ENCODE assay signal across 26 cellular contexts in genomic region chr3:52013802-52014598, GRCh38. TPM values are rescaled to one million over a fixed set of nuclear protein-coding genes. Genes with fewer than 3 reads are reported as not detected.
DNase-seq lines count a peak whose midpoint lies in the region; ATAC-seq, FAIRE-seq and TF ChIP-seq lines count a peak whose summit lies in the region.
"Had no signal": no experiment of that assay in that cellular context is flagged by ENCODE, and none has a peak within 500 bp of the region (broad histone marks: within the 10 kb centered on the region; RNA-seq: fewer than 3 reads in every experiment).

No MANE protein-coding gene starts in this region.

- no peak for DNase-seq in stimulated activated naive CD8-positive, alpha-beta T cell treated with anti-CD3 and anti-CD28 coated beads, Interleukin-15, amount 100 ng/mL, for 72 hours
- no peak for DNase-seq in RWPE2 (ENCODE audit: low spot score)
- no peak for DNase-seq in foreskin keratinocyte
- no peak for DNase-seq in urothelium cell line (ENCODE audit: low spot score)
- DNase-seq in NCI-H82 (lab: John Stamatoyannopoulos, UW) = no peak
- DNase-seq: activated CD4-positive, alpha-beta T cell treated with anti-CD3 and anti-CD28 coated beads for 4 hours; activated gamma-delta T cell; activated T-cell treated with anti-CD3 and anti-CD28 coated beads, Interleukin-2, amount 50 U/mL, for 24 hours; DMS79 treated with DMSO at 0.1 percent for 48 hours; glutamatergic neuron; islet precursor cell; KG1; MM.1S; natural killer cell; NCI-H1417 treated with DMSO at 0.1 percent for 48 hours; NCI-H2081 treated with DMSO at 0.1 percent for 48 hours; NCI-H345; stimulated activated CD4-positive, alpha-beta T cell treated with anti-CD3 and anti-CD28 coated beads, Interleukin-2, amount 100 ng/mL, for 24 hours had no signal

- no peaks in the 10 kb centered on the region for H3K36me3 ChIP-seq in RWPE2 (ENCODE audit: low read depth)

- no peaks in the 10 kb centered on the region for H3K9me3 Mint-ChIP-seq in stimulated activated naive CD8-positive, alpha-beta T cell treated with anti-CD3 and anti-CD28 coated beads, Interleukin-15, Interleukin-2, amounts not matched to agents 100 ng/mL and 50 ng/mL, for 24 hours
- H3K9me3 Mint-ChIP-seq in stimulated activated naive CD8-positive, alpha-beta T cell treated with anti-CD3 and anti-CD28 coated beads, Interleukin-15, amount 100 ng/mL, for 72 hours = no peaks in the 10 kb centered on the region
- H3K9me3 Mint-ChIP-seq: activated T-cell treated with anti-CD3 and anti-CD28 coated beads, Interleukin-2, amount 50 U/mL, for 24 hours; natural killer cell had no signal

- no peaks in the 10 kb centered on the region for H3K27me3 Mint-ChIP-seq in stimulated activated naive CD8-positive, alpha-beta T cell treated with anti-CD3 and anti-CD28 coated beads, Interleukin-15, Interleukin-2, amounts not matched to agents 100 ng/mL and 50 ng/mL, for 24 hours
- no peaks in the 10 kb centered on the region for H3K27me3 Mint-ChIP-seq in stimulated activated naive CD8-positive, alpha-beta T cell treated with anti-CD3 and anti-CD28 coated beads, Interleukin-15, amount 100 ng/mL, for 72 hours
- H3K27me3 Mint-ChIP-seq: activated T-cell treated with anti-CD3 and anti-CD28 coated beads, Interleukin-2, amount 50 U/mL, for 24 hours had no signal

- H3K27ac Mint-ChIP-seq in stimulated activated naive CD8-positive, alpha-beta T cell treated with anti-CD3 and anti-CD28 coated beads, Interleukin-15, Interleukin-2, amounts not matched to agents 100 ng/mL and 50 ng/mL, for 24 hours = peak overlapping the region; percentile 8
- peak overlapping the region in 1 of 2 donors; percentile 23 for H3K27ac Mint-ChIP-seq in stimulated activated naive CD8-positive, alpha-beta T cell treated with anti-CD3 and anti-CD28 coated beads, Interleukin-15, amount 100 ng/mL, for 72 hours
- H3K27ac Mint-ChIP-seq: activated T-cell treated with anti-CD3 and anti-CD28 coated beads, Interleukin-2, amount 50 U/mL, for 24 hours; natural killer cell had no signal

- peak; percentile 17 for FAIRE-seq in urothelium cell line (lab: Jason Lieb, UNC)
- FAIRE-seq: H1 had no signal

- H3K27me3 ChIP-seq in RWPE2 (ENCODE audit: insufficient read depth, poor library complexity, severe bottlenecking) = no peaks in the 10 kb centered on the region
- H3K27me3 ChIP-seq in foreskin keratinocyte = no peaks in the 10 kb centered on the region

- H3K4me3 ChIP-seq in RWPE2 (ENCODE audit: severe bottlenecking) = no peak overlapping the region
- H3K4me3 ChIP-seq: skin epidermis had no signal

- no peaks in the 10 kb centered on the region for H3K36me3 Mint-ChIP-seq in stimulated activated naive CD8-positive, alpha-beta T cell treated with anti-CD3 and anti-CD28 coated beads, Interleukin-15, Interleukin-2, amounts not matched to agents 100 ng/mL and 50 ng/mL, for 24 hours (ENCODE audit: low read depth)
- H3K36me3 Mint-ChIP-seq: natural killer cell had no signal

- H3K27ac ChIP-seq in RWPE2 (ENCODE audit: poor library complexity, severe bottlenecking) = no peak overlapping the region
- H3K27ac ChIP-seq in foreskin keratinocyte = no peak overlapping the region
- H3K27ac ChIP-seq: C4-2B, epithelial cell of prostate, skin epidermis had no signal

- H3K4me3 Mint-ChIP-seq in stimulated activated naive CD8-positive, alpha-beta T cell treated with anti-CD3 and anti-CD28 coated beads, Interleukin-15, Interleukin-2, amounts not matched to agents 100 ng/mL and 50 ng/mL, for 24 hours = no peak overlapping the region
- no peak overlapping the region for H3K4me3 Mint-ChIP-seq in stimulated activated naive CD8-positive, alpha-beta T cell treated with anti-CD3 and anti-CD28 coated beads, Interleukin-15, amount 100 ng/mL, for 72 hours
- H3K4me3 Mint-ChIP-seq: activated T-cell treated with anti-CD3 and anti-CD28 coated beads, Interleukin-2, amount 50 U/mL, for 24 hours; natural killer cell had no signal

- no peaks in the 10 kb centered on the region for H3K9me3 ChIP-seq in RWPE2 (ENCODE audit: severe bottlenecking)
- H3K9me3 ChIP-seq: Caco-2 had no signal

- H3K4me1 ChIP-seq in RWPE2 (ENCODE audit: insufficient read depth, poor library complexity, severe bottlenecking) (no peaks in the 10 kb centered on the region), foreskin keratinocyte (no peaks in the 10 kb centered on the region)
- H3K4me1 ChIP-seq: Caco-2 had no signal

- ATAC-seq in stimulated activated naive CD8-positive, alpha-beta T cell treated with anti-CD3 and anti-CD28 coated beads, Interleukin-15, amount 100 ng/mL, for 72 hours = no peak
- ATAC-seq in RWPE2 (ENCODE audit: low read depth) (peak; percentile 33; the same call in 1 of the 3 replicates), foreskin keratinocyte (peak; percentile 49), HG03565 (IDR thresholded peaks at IDR 0.05; ENCODE audit: unreplicated experiment) (no peak), GM19351 (IDR thresholded peaks at IDR 0.05; ENCODE audit: unreplicated experiment) (no peak)
- ATAC-seq: natural killer cell had no signal

- no peak for TF ChIP-seq CTCF in RWPE2 (IDR thresholded peaks at IDR 0.05; ENCODE audit: poor library complexity, severe bottlenecking)
- TF ChIP-seq CTCF in foreskin keratinocyte (conservative IDR thresholded peaks at IDR 0.05) = no peak

- H3K4me1 Mint-ChIP-seq in stimulated activated naive CD8-positive, alpha-beta T cell treated with anti-CD3 and anti-CD28 coated beads, Interleukin-15, Interleukin-2, amounts not matched to agents 100 ng/mL and 50 ng/mL, for 24 hours (ENCODE audit: low read depth) = no peaks in the 10 kb centered on the region
- no peaks in the 10 kb centered on the region for H3K4me1 Mint-ChIP-seq in stimulated activated naive CD8-positive, alpha-beta T cell treated with anti-CD3 and anti-CD28 coated beads, Interleukin-15, amount 100 ng/mL, for 72 hours

RNA-seq across cellular contexts. Expression of gene RPL29, which starts 18.3 kb away (rescaled TPM):
- total RNA-seq in foreskin keratinocyte = 1,319 and 1,629 TPM in 2 replicates
- 2,404 and 2,789 TPM in 2 replicates for polyA plus RNA-seq in foreskin keratinocyte

RNA-seq across cellular contexts. Expression of gene ACY1, which starts 30.7 kb away (rescaled TPM):
- 62.3 and 69.9 TPM in 2 replicates for total RNA-seq in foreskin keratinocyte
- 62.5 and 73.2 TPM in 2 replicates for polyA plus RNA-seq in foreskin keratinocyte

RNA-seq across cellular contexts. Expression of gene ABHD14A, which starts 39.1 kb away (rescaled TPM):
- total RNA-seq in foreskin keratinocyte = 4.9 and 5.6 TPM in 2 replicates
- 8.9 and 9.5 TPM in 2 replicates for polyA plus RNA-seq in foreskin keratinocyte

RNA-seq across cellular contexts. Expression of gene ABHD14B, which starts 40.2 kb away (rescaled TPM):
- total RNA-seq in foreskin keratinocyte = 23.0 and 25.8 TPM in 2 replicates
- 30.5 and 33.6 TPM in 2 replicates for polyA plus RNA-seq in foreskin keratinocyte

RNA-seq across cellular contexts. Expression of gene DUSP7, which starts 42.4 kb away (rescaled TPM):
- 119 and 131 TPM in 2 replicates for total RNA-seq in foreskin keratinocyte
- polyA plus RNA-seq in foreskin keratinocyte = 107 and 117 TPM in 2 replicates

Comparison
In these comparisons a context has a peak if more than half of its experiments do, and no peak if none do; other contexts are left out.
1. ATAC-seq: peak in RWPE2 (single experiment) and foreskin keratinocyte (single experiment); none in stimulated activated naive CD8-positive, alpha-beta T cell treated with anti-CD3 and anti-CD28 coated beads, Interleukin-15, amount 100 ng/mL, for 72 hours (single experiment), HG03565 (single experiment) and GM19351 (single experiment).